8 cellular contexts compared by ENCODE assay signal in the genomic region with DNA sequence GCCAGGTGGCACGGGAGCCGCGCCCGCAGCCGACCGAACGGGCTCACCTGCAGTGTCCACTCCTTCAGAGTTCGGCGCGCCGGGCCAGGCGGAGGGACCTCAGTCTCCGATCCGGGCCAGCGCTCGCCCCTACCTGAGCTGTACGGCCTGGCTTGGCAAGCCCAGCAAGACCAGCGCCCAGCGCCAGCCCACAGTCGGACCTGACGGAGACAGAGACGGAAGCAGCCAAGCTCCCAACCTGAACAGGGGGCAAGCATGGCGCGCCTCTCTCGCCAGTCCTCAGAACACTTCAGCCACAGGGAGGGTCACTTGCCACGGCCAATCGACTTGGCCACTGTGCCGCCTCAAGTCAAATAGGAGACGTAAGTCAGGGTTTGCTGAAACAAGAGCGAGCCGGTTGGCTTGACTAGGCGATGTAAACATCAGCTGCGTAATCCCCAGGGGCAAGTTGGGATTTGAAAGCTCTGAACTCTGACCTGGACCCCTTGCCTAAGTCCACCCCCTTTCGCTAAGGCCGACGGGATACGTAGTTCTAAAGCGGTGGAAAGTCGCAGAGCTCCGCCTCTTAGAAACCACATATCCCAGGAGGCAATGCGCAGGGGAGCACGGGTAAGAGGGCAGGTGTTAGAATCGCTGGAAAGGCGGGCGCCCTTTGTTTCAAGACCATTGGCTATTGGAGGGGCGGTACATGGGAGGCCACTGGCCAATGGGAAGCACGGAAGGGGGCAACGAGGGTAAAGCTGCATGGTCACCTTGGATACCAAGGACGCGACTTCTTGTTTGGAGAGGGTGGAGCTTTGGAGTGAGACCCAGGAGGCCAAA. TPM values are rescaled to one million over a fixed set of nuclear protein-coding genes. Genes with fewer than 3 reads are reported as not detected.
DNase-seq lines count a peak whose midpoint lies in the region; ATAC-seq and TF ChIP-seq lines count a peak whose summit lies in the region.
"Not testable (repeated sequence)": the region's sequence is repeated elsewhere in the genome, so short reads cannot be mapped to it uniquely, and the experiment has no call there.

A gene with protein sequence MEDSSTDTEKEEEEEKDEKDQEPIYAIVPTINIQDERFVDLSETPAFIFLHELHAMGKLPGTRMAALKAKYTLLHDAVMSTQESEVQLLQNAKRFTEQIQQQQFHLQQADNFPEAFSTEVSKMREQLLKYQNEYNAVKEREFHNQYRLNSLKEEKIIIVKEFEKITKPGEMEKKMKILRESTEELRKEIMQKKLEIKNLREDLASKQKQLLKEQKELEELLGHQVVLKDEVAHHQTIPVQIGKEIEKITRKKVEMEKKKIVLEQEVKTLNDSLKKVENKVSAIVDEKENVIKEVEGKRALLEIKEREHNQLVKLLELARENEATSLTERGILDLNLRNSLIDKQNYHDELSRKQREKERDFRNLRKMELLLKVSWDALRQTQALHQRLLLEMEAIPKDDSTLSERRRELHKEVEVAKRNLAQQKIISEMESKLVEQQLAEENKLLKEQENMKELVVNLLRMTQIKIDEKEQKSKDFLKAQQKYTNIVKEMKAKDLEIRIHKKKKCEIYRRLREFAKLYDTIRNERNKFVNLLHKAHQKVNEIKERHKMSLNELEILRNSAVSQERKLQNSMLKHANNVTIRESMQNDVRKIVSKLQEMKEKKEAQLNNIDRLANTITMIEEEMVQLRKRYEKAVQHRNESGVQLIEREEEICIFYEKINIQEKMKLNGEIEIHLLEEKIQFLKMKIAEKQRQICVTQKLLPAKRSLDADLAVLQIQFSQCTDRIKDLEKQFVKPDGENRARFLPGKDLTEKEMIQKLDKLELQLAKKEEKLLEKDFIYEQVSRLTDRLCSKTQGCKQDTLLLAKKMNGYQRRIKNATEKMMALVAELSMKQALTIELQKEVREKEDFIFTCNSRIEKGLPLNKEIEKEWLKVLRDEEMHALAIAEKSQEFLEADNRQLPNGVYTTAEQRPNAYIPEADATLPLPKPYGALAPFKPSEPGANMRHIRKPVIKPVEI (plus strand): TSS at position 756 of the 822 bp plus-strand sequence. CDS start 45,054 bp downstream, outside the sequence.

- not testable (repeated sequence) for H3K4me1 Mint-ChIP-seq in T-helper 1 cell treated with Interleukin-12 subunit alpha and Interleukin-12 subunit beta and Interleukin-4 antibody, amounts not matched to agents 30 μg/mL and 1 μg/mL, for 36 hours (ENCODE audit: low read depth); type B pancreatic cell (ENCODE audit: unreplicated experiment)

- H3K36me3 ChIP-seq in left ventricle myocardium inferior: not testable (repeated sequence)

- H3K9me3 ChIP-seq in left ventricle myocardium inferior (replicated peaks): not testable (repeated sequence)

- not testable (repeated sequence) for H3K27me3 Mint-ChIP-seq in T-helper 1 cell treated with Interleukin-12 subunit alpha and Interleukin-12 subunit beta and Interleukin-4 antibody, amounts not matched to agents 30 μg/mL and 1 μg/mL, for 36 hours (ENCODE audit: low read depth); type B pancreatic cell

- peak within 1 kb of the TSS; percentile 80 for H3K4me3 ChIP-seq in left ventricle myocardium inferior

- not testable (repeated sequence) for H3K27me3 ChIP-seq in left ventricle myocardium inferior (ENCODE audit: low read depth)

- intact Hi-C loops in left ventricle myocardium inferior (cut with micrococcal nuclease); posterior vena cava (cut with DNase I): not testable (repeated sequence)

- H3K36me3 Mint-ChIP-seq in T-helper 1 cell treated with Interleukin-12 subunit alpha and Interleukin-12 subunit beta and Interleukin-4 antibody, amounts not matched to agents 30 μg/mL and 1 μg/mL, for 36 hours (ENCODE audit: low read depth); type B pancreatic cell: not testable (repeated sequence)

- DNase-seq in NCI-H1694 treated with DMSO at 0.1 percent for 48 hours (lab: John Stamatoyannopoulos, UW): peak; percentile 99
- peak; percentile 21 to 100 (median 98) for DNase-seq in amygdala (lab: John Stamatoyannopoulos, UW)
- DNase-seq in left ventricle myocardium inferior: peak; percentile 97
- peak; percentile 99 for DNase-seq in posterior vena cava (ENCODE audit: low spot score)
- DNase-seq in type B pancreatic cell (ENCODE audit: extremely low spot score, unreplicated experiment): peak; percentile 93

- H3K27ac Mint-ChIP-seq in T-helper 1 cell treated with Interleukin-12 subunit alpha and Interleukin-12 subunit beta and Interleukin-4 antibody, amounts not matched to agents 30 μg/mL and 1 μg/mL, for 36 hours: peak within 1 kb of the TSS; percentile 77
- H3K27ac Mint-ChIP-seq in type B pancreatic cell: peak within 1 kb of the TSS; percentile 87

- not testable (repeated sequence) for TF ChIP-seq CTCF in left ventricle myocardium inferior (IDR thresholded peaks at IDR 0.05; ENCODE audit: borderline replicate concordance); type B pancreatic cell (conservative IDR thresholded peaks at IDR 0.05)

- H3K4me3 Mint-ChIP-seq in T-helper 1 cell treated with Interleukin-12 subunit alpha and Interleukin-12 subunit beta and Interleukin-4 antibody, amounts not matched to agents 30 μg/mL and 1 μg/mL, for 36 hours: peak within 1 kb of the TSS; percentile 84
- H3K4me3 Mint-ChIP-seq in type B pancreatic cell: peak within 1 kb of the TSS; percentile 92

- H3K9me3 Mint-ChIP-seq in T-helper 1 cell treated with Interleukin-12 subunit alpha and Interleukin-12 subunit beta and Interleukin-4 antibody, amounts not matched to agents 30 μg/mL and 1 μg/mL, for 36 hours; type B pancreatic cell: not testable (repeated sequence)

- not testable (repeated sequence) for H3K4me1 ChIP-seq in left ventricle myocardium inferior

- ATAC-seq in GM18498 (IDR thresholded peaks at IDR 0.05; ENCODE audit: unreplicated experiment): peak; percentile 98
- ATAC-seq in HG02943 (IDR thresholded peaks at IDR 0.05; ENCODE audit: low read depth, unreplicated experiment): peak; percentile 99

- peak within 1 kb of the TSS; percentile 73 for H3K27ac ChIP-seq in left ventricle myocardium inferior (replicated peaks)

RNA-seq across cellular contexts. Expression of the gene that starts here (rescaled TPM):
- total RNA-seq in left ventricle myocardium inferior (4.7 TPM), posterior vena cava (10 to 100 TPM; 12.7 to 12.9 TPM), type B pancreatic cell (ENCODE audit: low replicate concordance) (2.1 and 15.3 TPM in 2 replicates)

Comparison
In these comparisons a context has a peak if more than half of its experiments do, and no peak if none do; other contexts are left out.
1. Peak in every context shown above with its lines: DNase-seq, ATAC-seq, H3K4me3 ChIP-seq and H3K27ac ChIP-seq.